In the genomic region with DNA sequence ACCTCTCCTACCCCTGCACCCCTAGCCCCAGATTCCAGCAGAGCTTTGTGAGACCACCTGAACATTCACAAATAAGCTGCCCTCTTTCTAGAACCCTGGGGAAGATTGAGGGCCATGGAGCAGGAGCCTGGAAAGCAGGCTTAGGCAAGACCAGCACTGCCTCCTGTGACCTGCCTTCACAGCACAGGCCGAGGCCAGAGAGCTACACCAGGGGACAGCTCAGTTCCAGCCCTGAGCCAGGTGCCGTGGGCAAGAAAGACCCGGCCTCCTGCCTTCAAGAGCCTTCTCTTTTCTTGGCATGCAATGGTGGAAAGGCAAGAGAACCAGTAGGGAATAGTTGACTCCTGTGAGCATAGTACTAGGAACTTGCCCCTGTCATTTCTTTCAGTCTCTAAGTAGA, we compare ENCODE assay signal across 21 cellular contexts.
"Had no signal": no experiment of that assay in that cellular context is flagged by ENCODE, and none has a peak within 500 bp of the region (broad histone marks: within the 10 kb centered on the region; RNA-seq: fewer than 3 reads in every experiment).

No MANE protein-coding gene starts in this region.

- DNase-seq: activated CD4-positive, alpha-beta T cell treated with anti-CD3 and anti-CD28 coated beads for 4 hours; activated CD8-positive, alpha-beta memory T cell treated with anti-CD3 and anti-CD28 coated beads, Interleukin-2, amount 50 U/mL, for 4 hours; activated CD8-positive, alpha-beta T cell treated with anti-CD3 and anti-CD28 coated beads for 36 hours; activated effector memory CD4-positive, alpha-beta T cell treated with Interleukin-2 at 50 U/mL for 16 hours; activated naive CD4-positive, alpha-beta T cell; activated T-cell treated with anti-CD3 and anti-CD28 coated beads, Interleukin-2, amount 50 U/mL, for 72 hours; adrenal gland; anterior cingulate cortex; MG63; MV-4-11; NCI-H1092 treated with DMSO at 0.1 percent for 48 hours; NCI-H1436; NCI-H1694 treated with DMSO at 0.1 percent for 48 hours; NCI-H2029 treated with DMSO at 0.1 percent for 48 hours; NCI-H446; NCI-H524; PC-3; T-cell; WERI-Rb-1 had no signal

- H3K4me1 Mint-ChIP-seq: T-cell had no signal

- H3K27me3 ChIP-seq: adrenal gland, MG63 had no signal

- H3K36me3 ChIP-seq: MG63 had no signal

- H3K27ac ChIP-seq: SK-N-MC, WERI-Rb-1 had no signal

- H3K4me3 Mint-ChIP-seq: activated CD8-positive, alpha-beta T cell treated with anti-CD3 and anti-CD28 coated beads for 36 hours; activated naive CD8-positive, alpha-beta T cell; activated T-cell treated with anti-CD3 and anti-CD28 coated beads, Interleukin-2, amount 50 U/mL, for 72 hours; T-cell had no signal

- H3K9me3 Mint-ChIP-seq: activated CD8-positive, alpha-beta T cell treated with anti-CD3 and anti-CD28 coated beads for 36 hours; activated T-cell treated with anti-CD3 and anti-CD28 coated beads, Interleukin-2, amount 50 U/mL, for 72 hours; T-cell had no signal

- ATAC-seq: activated CD8-positive, alpha-beta T cell treated with anti-CD3 and anti-CD28 coated beads for 36 hours; activated T-cell treated with anti-CD3 and anti-CD28 coated beads, Interleukin-2, amount 50 U/mL, for 72 hours; PC-3; T-cell had no signal

- H3K9me3 ChIP-seq: adrenal gland, MG63 had no signal

- H3K4me3 ChIP-seq: adrenal gland, MG63, SK-N-MC had no signal

- H3K27me3 Mint-ChIP-seq: activated CD8-positive, alpha-beta T cell treated with anti-CD3 and anti-CD28 coated beads for 36 hours; activated naive CD8-positive, alpha-beta T cell; T-cell had no signal

- H3K27ac Mint-ChIP-seq: activated CD8-positive, alpha-beta T cell treated with anti-CD3 and anti-CD28 coated beads for 36 hours; activated naive CD8-positive, alpha-beta T cell; T-cell had no signal
